In genomic region chr17:39636587-39636926, GRCh38 we compare ENCODE assay signal across 1 cellular context.
A peak's percentile ranks its signal among the peaks of the same experiment; 100 is the strongest.
TF ChIP-seq lines count a peak whose summit lies in the region.

No MANE protein-coding gene starts in this region.

TF ChIP-seq in HepG2, 621 proteins besides CTCF, POLR2A, EP300 and RAD21:
- no peak for TF ChIP-seq TRIM24 (CRISPR knock-in tag; IDR thresholded peaks at IDR 0.05)
- no peak for TF ChIP-seq ZNF710 (CRISPR knock-in tag; IDR thresholded peaks at IDR 0.05; ENCODE audit: borderline replicate concordance)
- 0 out of 2 replicates have a peak, but pooled peaks have one; percentile 9 for TF ChIP-seq ZBTB39 (CRISPR knock-in tag; IDR thresholded peaks at IDR 0.05)
- TF ChIP-seq FOXJ3 (CRISPR knock-in tag; IDR thresholded peaks at IDR 0.05; ENCODE audit: borderline replicate concordance), result 0 out of 2 replicates have a peak, but pooled peaks have one; percentile 1
- TF ChIP-seq ZNF605 (CRISPR knock-in tag; IDR thresholded peaks at IDR 0.05), result 0 out of 2 replicates have a peak, but pooled peaks have one; percentile 7
- no peak for TF ChIP-seq PHF8 (CRISPR knock-in tag; IDR thresholded peaks at IDR 0.05)
- 0 out of 2 replicates have a peak, but pooled peaks have one; percentile 84 for TF ChIP-seq THAP8 (CRISPR knock-in tag; IDR thresholded peaks at IDR 0.05; ENCODE audit: borderline replicate concordance)
- TF ChIP-seq ZNF142 (CRISPR knock-in tag; IDR thresholded peaks at IDR 0.05), result 0 out of 2 replicates have a peak, but pooled peaks have one; percentile 10
- peak; percentile 5; the same call in 1 of the 2 replicates for TF ChIP-seq FOXA3 (CRISPR knock-in tag; IDR thresholded peaks at IDR 0.05)
- TF ChIP-seq NKX3-1 (CRISPR knock-in tag; IDR thresholded peaks at IDR 0.05), result 0 out of 2 replicates have a peak, but pooled peaks have one; percentile 22
- peak; percentile 88 for TF ChIP-seq ZNF501 (CRISPR knock-in tag; IDR thresholded peaks at IDR 0.05)
- no peak for TF ChIP-seq ZNF878 (CRISPR knock-in tag; IDR thresholded peaks at IDR 0.05)
- no peak for TF ChIP-seq ZMYM3 (CRISPR knock-in tag; IDR thresholded peaks at IDR 0.05)
- 0 out of 2 replicates have a peak, but pooled peaks have one; percentile 9 for TF ChIP-seq ZNF232 (CRISPR knock-in tag; IDR thresholded peaks at IDR 0.05; ENCODE audit: borderline replicate concordance)
- TF ChIP-seq SETDB1 (CRISPR knock-in tag; IDR thresholded peaks at IDR 0.05; ENCODE audit: borderline replicate concordance), result 0 out of 2 replicates have a peak, but pooled peaks have one; percentile 39
- TF ChIP-seq ZNF598 (CRISPR knock-in tag; IDR thresholded peaks at IDR 0.05; ENCODE audit: borderline replicate concordance), result 0 out of 2 replicates have a peak, but pooled peaks have one; percentile 16
- 0 out of 2 replicates have a peak, but pooled peaks have one; percentile 31 for TF ChIP-seq SNAPC2 (CRISPR knock-in tag; IDR thresholded peaks at IDR 0.05)
- TF ChIP-seq THAP7 (CRISPR knock-in tag; IDR thresholded peaks at IDR 0.05), result peak; percentile 76
